1 cellular context compared by ENCODE assay signal in the genomic region with DNA sequence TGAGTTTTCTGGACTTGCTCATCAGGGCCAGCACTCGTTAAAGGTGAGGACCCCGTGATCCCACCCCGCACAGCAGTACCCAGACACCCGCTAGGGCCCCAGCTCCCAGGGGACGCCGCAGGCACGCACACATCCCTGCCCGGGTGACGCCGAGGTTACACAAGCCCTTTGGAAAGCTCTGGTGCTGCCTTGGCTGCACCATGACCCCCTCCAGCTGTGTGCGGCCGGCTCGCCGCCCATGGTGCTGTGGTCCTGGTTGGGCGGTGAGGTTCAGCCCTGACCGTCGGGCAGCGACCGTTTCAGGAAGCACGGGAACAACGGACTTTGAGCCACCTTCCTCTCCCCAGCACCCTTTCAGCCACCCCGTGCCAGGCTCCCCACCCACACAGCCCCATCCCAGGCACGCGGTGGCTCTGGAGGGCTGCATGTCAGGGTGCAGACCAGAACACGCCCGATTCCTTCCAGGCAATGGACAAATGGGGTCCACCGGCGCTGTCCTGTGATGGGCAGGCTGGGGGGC.
TF ChIP-seq lines count a peak whose summit lies in the region.

No MANE protein-coding gene starts in this region.

TF ChIP-seq in H1, 55 proteins besides CTCF, POLR2A, EP300 and RAD21 (continued from another document):
- TF ChIP-seq MAX (IDR thresholded peaks at IDR 0.05): no peak
- TF ChIP-seq SRF (IDR thresholded peaks at IDR 0.05; ENCODE audit: low read depth, low read length): no peak
- no peak for TF ChIP-seq BACH1 (IDR thresholded peaks at IDR 0.05; ENCODE audit: low read length)
- TF ChIP-seq CHD7 (IDR thresholded peaks at IDR 0.05; ENCODE audit: insufficient replicate concordance, low read length): no peak
- TF ChIP-seq JUND (IDR thresholded peaks at IDR 0.05; ENCODE audit: low read length): no peak
- no peak for TF ChIP-seq EGR1 (IDR thresholded peaks at IDR 0.05; ENCODE audit: borderline replicate concordance, low read depth, low read length)
- no peak for TF ChIP-seq SP4 (IDR thresholded peaks at IDR 0.05; ENCODE audit: low read length)
